Comparison of ENCODE assay signal across 20 cellular contexts in genomic region chr7:141184532-141185190, GRCh38.
DNase-seq lines count a peak whose midpoint lies in the region; ATAC-seq, FAIRE-seq and TF ChIP-seq lines count a peak whose summit lies in the region.
"Had no signal": no experiment of that assay in that cellular context is flagged by ENCODE, and none has a peak within 500 bp of the region (broad histone marks: within the 10 kb centered on the region; RNA-seq: fewer than 3 reads in every experiment).

No MANE protein-coding gene starts in this region.

- H4K20me1 ChIP-seq in GM12878 (ENCODE audit: control insufficient read depth, insufficient read depth), result no peaks in the 10 kb centered on the region
- H4K20me1 ChIP-seq: BLaER1 had no signal

- SMC1A ChIA-PET in GM12878 (lab: Charles Lee; ENCODE audit: uncharacterized antibody, unreplicated experiment), result interaction anchor here (0.9 to 1.6 kb wide), 4 partner anchors 33 to 171 kb away, joined by 3 to 7 read pairs (median 4); no protein-coding TSS in a partner anchor

- intact Hi-C loops in GM12878 (cut with micrococcal nuclease; ENCODE audit: unreplicated experiment), result no loop called here

- peak; percentile 20 for ATAC-seq in stimulated activated naive CD8-positive, alpha-beta T cell treated with anti-CD3 and anti-CD28 coated beads, Interleukin-15, amount 100 ng/mL, for 72 hours
- ATAC-seq in stimulated activated naive CD8-positive, alpha-beta T cell treated with anti-CD3 and anti-CD28 coated beads, Interleukin-15, Interleukin-2, amounts not matched to agents 100 U/mL and 50 U/mL, for 24 hours, result no peak
- peak; percentile 46 for ATAC-seq in HG02610 (IDR thresholded peaks at IDR 0.05; ENCODE audit: unreplicated experiment)
- ATAC-seq in GM12878, result peak; percentile 86
- ATAC-seq in HG03135 (IDR thresholded peaks at IDR 0.05; ENCODE audit: unreplicated experiment), result no peak
- no peak for ATAC-seq in HG02884 (IDR thresholded peaks at IDR 0.05; ENCODE audit: unreplicated experiment)

- no peaks in the 10 kb centered on the region for H3K9me3 Mint-ChIP-seq in stimulated activated naive CD8-positive, alpha-beta T cell treated with anti-CD3 and anti-CD28 coated beads, Interleukin-15, amount 100 ng/mL, for 72 hours

- H3K4me3 Mint-ChIP-seq in stimulated activated naive CD8-positive, alpha-beta T cell treated with anti-CD3 and anti-CD28 coated beads, Interleukin-15, amount 100 ng/mL, for 72 hours, result no peak overlapping the region
- H3K4me3 Mint-ChIP-seq: CD4-positive, alpha-beta memory T cell had no signal

- H3K4me2 ChIP-seq in GM12878 (ENCODE audit: control insufficient read depth, insufficient read depth), result no peak overlapping the region
- H3K4me2 ChIP-seq: BLaER1 had no signal

- no peaks in the 10 kb centered on the region for H3K36me3 ChIP-seq in GM12878 (ENCODE audit: control insufficient read depth in 2 of 2, insufficient read depth in 2 of 2, low read length in 1 of 2)
- H3K36me3 ChIP-seq: BLaER1 had no signal

- FAIRE-seq in GM12878 (lab: Jason Lieb, UNC), result no peak
- FAIRE-seq: H1 had no signal

- no peak for TF ChIP-seq CTCF in GM12878 (IDR thresholded peaks at IDR 0.05 in 2 of 3, conservative IDR thresholded peaks at IDR 0.05 in 1 of 3; ENCODE audit: control insufficient read depth in 2 of 3, extremely low read depth in 1 of 3, insufficient read depth in 1 of 3, low read depth in 3 of 3, low read length in 3 of 3)

- BruUV-seq in GM12878 (replicated peaks; lab: Mats Ljungman, UMichigan), result TSS peak; percentile 82

- no peak overlapping the region for H2AFZ ChIP-seq in GM12878 (ENCODE audit: control insufficient read depth, low read depth, low read length)

- H3K4me1 ChIP-seq in GM12878 (ENCODE audit: control insufficient read depth, insufficient read depth, low read length), result no peaks in the 10 kb centered on the region
- H3K4me1 ChIP-seq: BLaER1 had no signal

- in situ Hi-C loops in GM12878 (cut with MboI), result no loop called here

- no peaks in the 10 kb centered on the region for H3K79me2 ChIP-seq in GM12878 (ENCODE audit: control insufficient read depth, insufficient read depth, low read length)

- peak overlapping the region in 1 of 2 donors; percentile 52 for H3K27ac Mint-ChIP-seq in stimulated activated naive CD8-positive, alpha-beta T cell treated with anti-CD3 and anti-CD28 coated beads, Interleukin-15, amount 100 ng/mL, for 72 hours
- H3K27ac Mint-ChIP-seq: CD4-positive, alpha-beta memory T cell had no signal

- no peaks in the 10 kb centered on the region; the same call in 2 of the 3 replicates for H3K9me3 ChIP-seq in GM12878 (replicated peaks; ENCODE audit: control insufficient read depth, insufficient read depth, low read length)
- H3K9me3 ChIP-seq: BLaER1 had no signal

- TF ChIP-seq POLR2A in GM12878 (IDR thresholded peaks at IDR 0.05; ENCODE audit: low read depth, low read length), result no peak

- RAD21 ChIA-PET in GM12878 (lab: Charles Lee; ENCODE audit: unreplicated experiment), result no interaction called here

- DNase-seq in stimulated activated naive CD8-positive, alpha-beta T cell treated with anti-CD3 and anti-CD28 coated beads, Interleukin-15, amount 100 ng/mL, for 72 hours, result no peak
- DNase-seq in stimulated activated naive CD8-positive, alpha-beta T cell treated with anti-CD3 and anti-CD28 coated beads, Interleukin-15, Interleukin-2, amounts not matched to agents 100 U/mL and 50 U/mL, for 24 hours, result no peak
- DNase-seq in GM12878 (ENCODE audit: low read depth, low spot score), result peak; percentile 17
- DNase-seq in Ammon's horn (ENCODE audit: low spot score), result no peak
- no peak for DNase-seq in AG20443 (ENCODE audit: low spot score)
- DNase-seq: Calu3; CD4-positive, alpha-beta memory T cell; IMR-90; NCI-H1436; NCI-H1930; NCI-H226; NCI-H524; SHP77 had no signal

- WGBS in GM12878 (ENCODE audit: insufficient coverage, insufficient replicate concordance, low lambda C conversion rate, missing lambda C conversion rate), result 32% methylated on average over 10 of the region's 10 CpGs

- TF ChIP-seq EP300 in GM12878 (IDR thresholded peaks at IDR 0.05; ENCODE audit: borderline replicate concordance in 1 of 2, control insufficient read depth in 1 of 2, low read depth in 2 of 2, low read length in 2 of 2), result peak; percentile 62 to 83; a peak in 2 of 4 replicates

- H3K4me3 ChIP-seq in GM12878, result no peak overlapping the region
- H3K4me3 ChIP-seq: BLaER1, SK-N-MC had no signal

- H3K4me1 Mint-ChIP-seq in stimulated activated naive CD8-positive, alpha-beta T cell treated with anti-CD3 and anti-CD28 coated beads, Interleukin-15, amount 100 ng/mL, for 72 hours, result no peaks in the 10 kb centered on the region
- H3K4me1 Mint-ChIP-seq: CD4-positive, alpha-beta memory T cell had no signal

- peaks cover 29% of the 10 kb centered on the region for H3K27me3 Mint-ChIP-seq in stimulated activated naive CD8-positive, alpha-beta T cell treated with anti-CD3 and anti-CD28 coated beads, Interleukin-15, amount 100 ng/mL, for 72 hours

- CTCF ChIA-PET in GM12878 (lab: Yijun Ruan, JAX), result no interaction called here

- POLR2A ChIA-PET in GM12878 (lab: Charles Lee), result no interaction called here

- H3K27ac ChIP-seq in GM12878 (ENCODE audit: control insufficient read depth, insufficient read depth), result no peak overlapping the region
- H3K27ac ChIP-seq: BLaER1, HL-60, SK-N-MC had no signal

- TF ChIP-seq RAD21 in GM12878 (IDR thresholded peaks at IDR 0.05; ENCODE audit: insufficient read depth, low read depth, low read length), result no peak

- H3K27me3 ChIP-seq in GM12878 (replicated peaks in 1 of 2; ENCODE audit: control insufficient read depth in 2 of 2, insufficient read depth in 2 of 2, low read length in 1 of 2), result no peaks in the 10 kb centered on the region
- H3K27me3 ChIP-seq: BLaER1 had no signal

- no peak overlapping the region for H3K9ac ChIP-seq in GM12878 (ENCODE audit: control insufficient read depth, insufficient read depth, low read length)
- H3K9ac ChIP-seq: BLaER1 had no signal

TF ChIP-seq in GM12878, 131 proteins besides CTCF, POLR2A, EP300 and RAD21 (continues in another document):
- no peak for TF ChIP-seq ZNF24 (IDR thresholded peaks at IDR 0.05)
- peak; percentile 37; the same call in 1 of the 3 replicates for TF ChIP-seq POU2F2 (IDR thresholded peaks at IDR 0.05; ENCODE audit: borderline replicate concordance, low read depth, low read length)
- TF ChIP-seq RUNX3 (IDR thresholded peaks at IDR 0.05; ENCODE audit: low read length), result peak; percentile 41; the same call in 1 of the 2 replicates
- peak; percentile 54; the same call in 1 of the 2 replicates for TF ChIP-seq MTA2 (IDR thresholded peaks at IDR 0.05; ENCODE audit: low read depth)
- no peak for TF ChIP-seq EZH2 (IDR thresholded peaks at IDR 0.05; ENCODE audit: borderline replicate concordance, control insufficient read depth, low read depth, low read length)
- peak; percentile 76 for TF ChIP-seq MEF2B (IDR thresholded peaks at IDR 0.05; ENCODE audit: partially characterized antibody, poor library complexity, severe bottlenecking)
- TF ChIP-seq ELK1 (IDR thresholded peaks at IDR 0.05; ENCODE audit: low read depth, low read length), result no peak
- TF ChIP-seq SMARCA5 (IDR thresholded peaks at IDR 0.05), result peak; percentile 38; the same call in 1 of the 2 replicates
- peak; percentile 62 for TF ChIP-seq DPF2 (IDR thresholded peaks at IDR 0.05)
- TF ChIP-seq HCFC1 (IDR thresholded peaks at IDR 0.05; ENCODE audit: low read length), result no peak
- TF ChIP-seq TCF12 (IDR thresholded peaks at IDR 0.05; ENCODE audit: low read depth, low read length), result 0 out of 2 replicates have a peak, but pooled peaks have one; percentile 7
- peak; percentile 77 for TF ChIP-seq PAX5 (IDR thresholded peaks at IDR 0.05; ENCODE audit: borderline replicate concordance, low read depth, low read length)
- peak; percentile 45; the same call in 1 of the 2 replicates for TF ChIP-seq CHD2 (IDR thresholded peaks at IDR 0.05; ENCODE audit: borderline replicate concordance, low read depth, low read length)
- TF ChIP-seq NR2C2 (IDR thresholded peaks at IDR 0.05; ENCODE audit: borderline replicate concordance, control insufficient read depth, insufficient read length, low read depth), result no peak
- peak; percentile 45; the same call in 1 of the 2 replicates for TF ChIP-seq EED (IDR thresholded peaks at IDR 0.05; ENCODE audit: low read depth)
- TF ChIP-seq MYC (IDR thresholded peaks at IDR 0.05; ENCODE audit: insufficient read depth, insufficient read length, insufficient replicate concordance, low read length, severe bottlenecking), result no peak
- TF ChIP-seq ZNF622 (IDR thresholded peaks at IDR 0.05), result no peak
- peak; percentile 50; the same call in 1 of the 2 replicates for TF ChIP-seq NFIC (IDR thresholded peaks at IDR 0.05; ENCODE audit: low read depth, low read length)
- peak; percentile 96 for TF ChIP-seq RELA (IDR thresholded peaks at IDR 0.05; ENCODE audit: borderline replicate concordance, partially characterized antibody)
- no peak for TF ChIP-seq HSF1 (IDR thresholded peaks at IDR 0.05; ENCODE audit: low read depth, low read length)

Comparison
In these comparisons a context has a peak if more than half of its experiments do, and no peak if none do; other contexts are left out.
1. ATAC-seq: peak in stimulated activated naive CD8-positive, alpha-beta T cell treated with anti-CD3 and anti-CD28 coated beads, Interleukin-15, amount 100 ng/mL, for 72 hours (single experiment), HG02610 (single experiment) and GM12878 (single experiment); none in stimulated activated naive CD8-positive, alpha-beta T cell treated with anti-CD3 and anti-CD28 coated beads, Interleukin-15, Interleukin-2, amounts not matched to agents 100 U/mL and 50 U/mL, for 24 hours (single experiment), HG03135 (single experiment) and HG02884 (single experiment).